Comparison of ENCODE assay signal across 8 cellular contexts in genomic region chr11:9459573-9460321, GRCh38. TPM values are rescaled to one million over a fixed set of nuclear protein-coding genes. Genes with fewer than 3 reads are reported as not detected.
DNase-seq lines count a peak whose midpoint lies in the region; ATAC-seq and TF ChIP-seq lines count a peak whose summit lies in the region.

No MANE protein-coding gene starts in this region.

- H3K9ac ChIP-seq in colonic mucosa (ENCODE audit: low read depth in 2 of 2, low read length in 2 of 2) (peak overlapping the region; percentile 99 to 100), liver (ENCODE audit: low read depth in 1 of 2, low read length in 2 of 2) (peak overlapping the region; percentile 97 to 100)

- no peaks in the 10 kb centered on the region for H3K27me3 Mint-ChIP-seq in Caco-2 (ENCODE audit: insufficient read depth, unreplicated experiment)

- TSS peak; percentile 88 for BruUV-seq in Caco-2 (replicated peaks; lab: Mats Ljungman, UMichigan)

- no peak for TF ChIP-seq CTCF in Caco-2 (IDR thresholded peaks at IDR 0.05; ENCODE audit: insufficient read depth in 1 of 2, low read depth in 1 of 2, low read length in 1 of 2, severe bottlenecking in 1 of 2, unreplicated experiment in 1 of 2)
- no peak for TF ChIP-seq CTCF in colonic mucosa (IDR thresholded peaks at IDR 0.05)
- no peak for TF ChIP-seq CTCF in liver (IDR thresholded peaks at IDR 0.05; ENCODE audit: low read depth, low read length, missing input control)

- DNase-seq in Caco-2 (peak in 1 of 2 experiments; percentile 43), UCSD-AML1 (lab: John Stamatoyannopoulos, UW; ENCODE audit: unreplicated experiment) (peak; percentile 23), colonic mucosa (peak; percentile 36)
- peak; percentile 11 to 18 for DNase-seq in stimulated activated CD4-positive, alpha-beta T cell treated with anti-CD3 and anti-CD28 coated beads, Interleukin-4, amount 100 ng/mL, for 48 hours (ENCODE audit: low read depth in 2 of 2)

- H3K9me3 ChIP-seq in Caco-2, result no peaks in the 10 kb centered on the region
- no peaks in the 10 kb centered on the region for H3K9me3 ChIP-seq in KOPT-K1 (ENCODE audit: insufficient read depth, low read length, poor library complexity, severe bottlenecking)
- no peaks in the 10 kb centered on the region for H3K9me3 ChIP-seq in colonic mucosa
- H3K9me3 ChIP-seq in liver (ENCODE audit: control insufficient read depth in 4 of 4, low read length in 3 of 4), result no peaks in the 10 kb centered on the region

- H3K4me3 ChIP-seq in Caco-2 (ENCODE audit: low read depth, low read length) (peak overlapping the region; percentile 83), colonic mucosa (peak overlapping the region; percentile 78), liver (ENCODE audit: low read depth in 1 of 3, low read length in 3 of 3) (peak overlapping the region; percentile 57 to 99 (median 69))

- H3K4me1 Mint-ChIP-seq in Caco-2 (ENCODE audit: low read depth, unreplicated experiment), result peaks cover 7% of the 10 kb centered on the region

- POLR2A ChIA-PET in Caco-2 (lab: Charles Lee), result interaction anchor here (0.5 to 2.7 kb wide), 21 partner anchors 18 to 845 kb away, joined by 3 to 42 read pairs (median 4); partner anchors contain the start of genes ADM, IPO7, NRIP3 and WEE1

- WGBS in liver, result 2% methylated on average over 25 of the region's 25 CpGs

- H3K4me3 Mint-ChIP-seq in Caco-2 (ENCODE audit: unreplicated experiment), result peak overlapping the region; percentile 96

- H3K27ac ChIP-seq in KOPT-K1 (ENCODE audit: low read depth, low read length, poor library complexity, severe bottlenecking), result peak overlapping the region; percentile 96
- peak overlapping the region; percentile 97 for H3K27ac ChIP-seq in colonic mucosa
- H3K27ac ChIP-seq in liver (ENCODE audit: low read depth in 1 of 2, low read length in 2 of 2), result peak overlapping the region; percentile 90 to 98

- intact Hi-C loops in Caco-2 (cut with micrococcal nuclease; ENCODE audit: unreplicated experiment) (loop anchor here (1.0 to 2.0 kb wide), 8 partner anchors 39 to 155 kb away; partner anchors contain the start of genes IPO7, TMEM41B and WEE1), colonic mucosa (cut with DNase I) (no loop called here)

- ATAC-seq in GM19395 (IDR thresholded peaks at IDR 0.05; ENCODE audit: unreplicated experiment) (no peak), GM21619 (IDR thresholded peaks at IDR 0.05; ENCODE audit: unreplicated experiment) (no peak)

- H3K36me3 ChIP-seq in Caco-2 (ENCODE audit: control insufficient read depth, insufficient read depth, low read length) (no peaks in the 10 kb centered on the region), KOPT-K1 (ENCODE audit: insufficient read depth, low read length) (no peaks in the 10 kb centered on the region), colonic mucosa (no peaks in the 10 kb centered on the region), liver (ENCODE audit: control insufficient read depth in 4 of 4, insufficient read depth in 3 of 4, low read depth in 1 of 4, low read length in 3 of 4) (no peaks in the 10 kb centered on the region)

- peaks cover 48% of the 10 kb centered on the region for H3K36me3 Mint-ChIP-seq in Caco-2 (ENCODE audit: insufficient read depth, unreplicated experiment)

- peak in 1 of 2 donors; percentile 11 for TF ChIP-seq RAD21 in liver (IDR thresholded peaks at IDR 0.05)

- H3K9me3 Mint-ChIP-seq in Caco-2 (ENCODE audit: unreplicated experiment), result no peaks in the 10 kb centered on the region

- H3K4me1 ChIP-seq in Caco-2, result peaks cover 17% of the 10 kb centered on the region
- peaks cover 5% of the 10 kb centered on the region for H3K4me1 ChIP-seq in colonic mucosa
- H3K4me1 ChIP-seq in liver (ENCODE audit: control insufficient read depth in 4 of 4, insufficient read depth in 4 of 4, low read length in 3 of 4), result peaks cover 0 to 11% (median 4%) of the 10 kb centered on the region in 4 donors

- CTCF ChIA-PET in Caco-2 (lab: Charles Lee), result interaction anchor here (0.6 to 3.1 kb wide), 7 partner anchors 39 to 495 kb away, joined by 3 to 34 read pairs (median 6); partner anchors contain the start of gene WEE1

- H3K27ac Mint-ChIP-seq in Caco-2 (ENCODE audit: unreplicated experiment), result peak overlapping the region; percentile 99

- H3K27me3 ChIP-seq in Caco-2 (replicated peaks; ENCODE audit: control insufficient read depth, insufficient read depth, low read length) (no peaks in the 10 kb centered on the region), colonic mucosa (no peaks in the 10 kb centered on the region), liver (ENCODE audit: control insufficient read depth in 4 of 4, insufficient read depth in 4 of 4, low read length in 3 of 4) (no peaks in the 10 kb centered on the region)

TF ChIP-seq in liver, 16 proteins besides CTCF, POLR2A, EP300 and RAD21:
- TF ChIP-seq, protein P1, sequence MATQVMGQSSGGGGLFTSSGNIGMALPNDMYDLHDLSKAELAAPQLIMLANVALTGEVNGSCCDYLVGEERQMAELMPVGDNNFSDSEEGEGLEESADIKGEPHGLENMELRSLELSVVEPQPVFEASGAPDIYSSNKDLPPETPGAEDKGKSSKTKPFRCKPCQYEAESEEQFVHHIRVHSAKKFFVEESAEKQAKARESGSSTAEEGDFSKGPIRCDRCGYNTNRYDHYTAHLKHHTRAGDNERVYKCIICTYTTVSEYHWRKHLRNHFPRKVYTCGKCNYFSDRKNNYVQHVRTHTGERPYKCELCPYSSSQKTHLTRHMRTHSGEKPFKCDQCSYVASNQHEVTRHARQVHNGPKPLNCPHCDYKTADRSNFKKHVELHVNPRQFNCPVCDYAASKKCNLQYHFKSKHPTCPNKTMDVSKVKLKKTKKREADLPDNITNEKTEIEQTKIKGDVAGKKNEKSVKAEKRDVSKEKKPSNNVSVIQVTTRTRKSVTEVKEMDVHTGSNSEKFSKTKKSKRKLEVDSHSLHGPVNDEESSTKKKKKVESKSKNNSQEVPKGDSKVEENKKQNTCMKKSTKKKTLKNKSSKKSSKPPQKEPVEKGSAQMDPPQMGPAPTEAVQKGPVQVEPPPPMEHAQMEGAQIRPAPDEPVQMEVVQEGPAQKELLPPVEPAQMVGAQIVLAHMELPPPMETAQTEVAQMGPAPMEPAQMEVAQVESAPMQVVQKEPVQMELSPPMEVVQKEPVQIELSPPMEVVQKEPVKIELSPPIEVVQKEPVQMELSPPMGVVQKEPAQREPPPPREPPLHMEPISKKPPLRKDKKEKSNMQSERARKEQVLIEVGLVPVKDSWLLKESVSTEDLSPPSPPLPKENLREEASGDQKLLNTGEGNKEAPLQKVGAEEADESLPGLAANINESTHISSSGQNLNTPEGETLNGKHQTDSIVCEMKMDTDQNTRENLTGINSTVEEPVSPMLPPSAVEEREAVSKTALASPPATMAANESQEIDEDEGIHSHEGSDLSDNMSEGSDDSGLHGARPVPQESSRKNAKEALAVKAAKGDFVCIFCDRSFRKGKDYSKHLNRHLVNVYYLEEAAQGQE (IDR thresholded peaks at IDR 0.05), result no peak
- TF ChIP-seq, protein P2, sequence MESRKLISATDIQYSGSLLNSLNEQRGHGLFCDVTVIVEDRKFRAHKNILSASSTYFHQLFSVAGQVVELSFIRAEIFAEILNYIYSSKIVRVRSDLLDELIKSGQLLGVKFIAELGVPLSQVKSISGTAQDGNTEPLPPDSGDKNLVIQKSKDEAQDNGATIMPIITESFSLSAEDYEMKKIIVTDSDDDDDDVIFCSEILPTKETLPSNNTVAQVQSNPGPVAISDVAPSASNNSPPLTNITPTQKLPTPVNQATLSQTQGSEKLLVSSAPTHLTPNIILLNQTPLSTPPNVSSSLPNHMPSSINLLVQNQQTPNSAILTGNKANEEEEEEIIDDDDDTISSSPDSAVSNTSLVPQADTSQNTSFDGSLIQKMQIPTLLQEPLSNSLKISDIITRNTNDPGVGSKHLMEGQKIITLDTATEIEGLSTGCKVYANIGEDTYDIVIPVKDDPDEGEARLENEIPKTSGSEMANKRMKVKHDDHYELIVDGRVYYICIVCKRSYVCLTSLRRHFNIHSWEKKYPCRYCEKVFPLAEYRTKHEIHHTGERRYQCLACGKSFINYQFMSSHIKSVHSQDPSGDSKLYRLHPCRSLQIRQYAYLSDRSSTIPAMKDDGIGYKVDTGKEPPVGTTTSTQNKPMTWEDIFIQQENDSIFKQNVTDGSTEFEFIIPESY (IDR thresholded peaks at IDR 0.05), result no peak
- TF ChIP-seq FOXA1 (IDR thresholded peaks at IDR 0.05) (no peak), FOXA2 (IDR thresholded peaks at IDR 0.05) (no peak), RXRA (IDR thresholded peaks at IDR 0.05) (no peak), ATF3 (IDR thresholded peaks at IDR 0.05) (no peak), HNF4A (conservative IDR thresholded peaks at IDR 0.05) (no peak), YY1 (IDR thresholded peaks at IDR 0.05) (no peak), SP1 (IDR thresholded peaks at IDR 0.05) (no peak)
- TF ChIP-seq, protein P3, sequence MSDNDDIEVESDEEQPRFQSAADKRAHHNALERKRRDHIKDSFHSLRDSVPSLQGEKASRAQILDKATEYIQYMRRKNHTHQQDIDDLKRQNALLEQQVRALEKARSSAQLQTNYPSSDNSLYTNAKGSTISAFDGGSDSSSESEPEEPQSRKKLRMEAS (IDR thresholded peaks at IDR 0.05), result no peak

RNA-seq across cellular contexts. Expression of gene ZNF143, which starts 1.1 kb away (rescaled TPM):
- total RNA-seq in Caco-2 (2022) (27.2 and 31.2 TPM in 2 replicates), colonic mucosa (10 to 100 TPM; 18.0 to 22.2 TPM), liver (10 to 100 TPM; 19.6 to 20.4 TPM)
- polyA plus RNA-seq in liver, result 1 to 10 TPM; 4.3 to 4.8 TPM
